ENCODE assay signal across 6 cellular contexts in the genomic region with DNA sequence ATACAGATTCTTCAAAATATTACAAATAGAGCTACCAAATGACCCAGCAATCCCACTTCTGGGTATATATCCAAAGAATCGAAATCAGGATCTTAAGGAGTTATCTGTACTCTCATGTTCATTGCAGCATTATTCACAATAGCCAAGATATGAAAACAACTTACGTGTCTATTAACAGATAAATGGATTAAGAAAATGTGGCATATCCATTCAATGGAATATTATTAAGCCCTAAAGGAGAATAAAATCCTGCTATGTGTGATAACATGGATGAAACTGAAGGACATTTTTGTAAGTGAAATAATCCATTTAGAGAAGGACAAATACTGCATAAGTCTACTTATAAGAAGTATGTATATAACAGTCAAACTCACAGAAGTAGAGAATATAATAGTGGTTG.
"Had no signal": no experiment of that assay in that cellular context is flagged by ENCODE, and none has a peak within 500 bp of the region (broad histone marks: within the 10 kb centered on the region; RNA-seq: fewer than 3 reads in every experiment).

No MANE protein-coding gene starts in this region.

- DNase-seq: IMR-90, KBM-7 had no signal

- H3K27ac Mint-ChIP-seq: IgD-negative memory B cell had no signal

- H3K36me3 Mint-ChIP-seq: IgD-negative memory B cell had no signal

- H3K4me3 Mint-ChIP-seq: IgD-negative memory B cell had no signal

- H3K27me3 Mint-ChIP-seq: IgD-negative memory B cell had no signal

- ATAC-seq: HepG2, K562 had no signal

- H3K27ac ChIP-seq: HL-60 had no signal

- H3K4me3 ChIP-seq: K562 had no signal
